13 cellular contexts compared by ENCODE assay signal in genomic region chr1:9466780-9467755, GRCh38.
DNase-seq lines count a peak whose midpoint lies in the region; ATAC-seq, FAIRE-seq and TF ChIP-seq lines count a peak whose summit lies in the region.
"Had no signal": no experiment of that assay in that cellular context is flagged by ENCODE, and none has a peak within 500 bp of the region (broad histone marks: within the 10 kb centered on the region; RNA-seq: fewer than 3 reads in every experiment).

No MANE protein-coding gene starts in this region.

- H3K4me3 Mint-ChIP-seq in astrocyte (ENCODE audit: unreplicated experiment) = no peak overlapping the region
- H3K4me3 Mint-ChIP-seq in endothelial cell (ENCODE audit: unreplicated experiment) = no peak overlapping the region
- H3K4me3 Mint-ChIP-seq: activated T-helper 1 cell treated with anti-CD3 and anti-CD28 coated beads, Interleukin-12 subunit alpha, Interleukin-12 subunit beta, Interleukin-2, Interleukin-4 antibody, amounts not matched to agents 30 ng/mL and 10 ng/mL and 1 ng/mL, durations not matched to agents 14 hours and 24 hours and 36 hours; WTC11 had no signal

- no peaks in the 10 kb centered on the region for H3K9me3 Mint-ChIP-seq in astrocyte (ENCODE audit: unreplicated experiment)
- H3K9me3 Mint-ChIP-seq in endothelial cell (ENCODE audit: unreplicated experiment) = no peaks in the 10 kb centered on the region
- H3K9me3 Mint-ChIP-seq: activated T-helper 1 cell treated with anti-CD3 and anti-CD28 coated beads, Interleukin-12 subunit alpha, Interleukin-12 subunit beta, Interleukin-2, Interleukin-4 antibody, amounts not matched to agents 30 ng/mL and 10 ng/mL and 1 ng/mL, durations not matched to agents 14 hours and 24 hours and 36 hours; WTC11 had no signal

- no peaks in the 10 kb centered on the region for H3K4me1 Mint-ChIP-seq in astrocyte (ENCODE audit: low read depth, unreplicated experiment)
- H3K4me1 Mint-ChIP-seq in endothelial cell (ENCODE audit: unreplicated experiment) = no peaks in the 10 kb centered on the region
- H3K4me1 Mint-ChIP-seq: WTC11 had no signal

- peak overlapping the region; percentile 47 for H2AFZ ChIP-seq in astrocyte (ENCODE audit: low read depth, low read length)

- peak overlapping the region; percentile 20 for H3K4me2 ChIP-seq in astrocyte (ENCODE audit: low read length)

- no peaks in the 10 kb centered on the region for H4K20me1 ChIP-seq in astrocyte (ENCODE audit: insufficient read depth, low read length)

- TF ChIP-seq CTCF in astrocyte (IDR thresholded peaks at IDR 0.05; ENCODE audit: insufficient read depth, low read depth, low read length) (no peak), prostate gland (IDR thresholded peaks at IDR 0.05) (no peak), endothelial cell (IDR thresholded peaks at IDR 0.05; ENCODE audit: unreplicated experiment) (no peak)

- 31% methylated on average over 29 of the region's 29 CpGs for WGBS in prostate gland

- ATAC-seq in left ventricle myocardium superior = peak; percentile 87
- ATAC-seq: WTC11 had no signal

- H3K27ac ChIP-seq in astrocyte (ENCODE audit: low read depth, low read length) = no peak overlapping the region
- peak overlapping the region; percentile 34 to 63 for H3K27ac ChIP-seq in prostate gland
- H3K27ac ChIP-seq: cardiac muscle cell had no signal

- peaks cover 8% of the 10 kb centered on the region for H3K27me3 ChIP-seq in astrocyte (ENCODE audit: insufficient read depth, low read length)
- no peaks in the 10 kb centered on the region for H3K27me3 ChIP-seq in prostate gland (replicated peaks; ENCODE audit: insufficient read depth)
- H3K27me3 ChIP-seq: cardiac muscle cell had no signal

- no peak for FAIRE-seq in astrocyte (lab: Jason Lieb, UNC)

- no peak overlapping the region for H3K9ac ChIP-seq in astrocyte (ENCODE audit: low read length)

- TF ChIP-seq POLR2A in prostate gland (IDR thresholded peaks at IDR 0.05) = no peak

- H3K36me3 Mint-ChIP-seq in astrocyte (ENCODE audit: low read depth, unreplicated experiment) (no peaks in the 10 kb centered on the region), endothelial cell (ENCODE audit: low read depth, unreplicated experiment) (no peaks in the 10 kb centered on the region)
- H3K36me3 Mint-ChIP-seq: WTC11 had no signal

- no peak overlapping the region for H3K27ac Mint-ChIP-seq in astrocyte (ENCODE audit: unreplicated experiment)
- no peak overlapping the region for H3K27ac Mint-ChIP-seq in endothelial cell (ENCODE audit: unreplicated experiment)
- H3K27ac Mint-ChIP-seq: activated T-helper 1 cell treated with anti-CD3 and anti-CD28 coated beads, Interleukin-12 subunit alpha, Interleukin-12 subunit beta, Interleukin-2, Interleukin-4 antibody, amounts not matched to agents 30 ng/mL and 10 ng/mL and 1 ng/mL, durations not matched to agents 14 hours and 24 hours and 36 hours; WTC11 had no signal

- H3K4me1 ChIP-seq in astrocyte (ENCODE audit: insufficient read depth, low read length) (peaks cover 5% of the 10 kb centered on the region), prostate gland (replicated peaks) (peaks cover 10% of the 10 kb centered on the region)

- H3K4me3 ChIP-seq in astrocyte (ENCODE audit: insufficient read depth, low read depth, low read length) (no peak overlapping the region), prostate gland (no peak overlapping the region)
- H3K4me3 ChIP-seq: cardiac muscle cell had no signal

- H3K9me3 ChIP-seq in astrocyte (ENCODE audit: insufficient read depth, low read depth, low read length) = no peaks in the 10 kb centered on the region
- no peaks in the 10 kb centered on the region for H3K9me3 ChIP-seq in prostate gland

- H3K79me2 ChIP-seq in astrocyte (ENCODE audit: insufficient read depth, low read length) = no peaks in the 10 kb centered on the region

- intact Hi-C loops in left ventricle myocardium superior (cut with micrococcal nuclease) = no loop called here
- intact Hi-C loops in prostate gland (cut with DNase I) = no loop called here
- intact Hi-C loops in head of caudate nucleus (cut with DNase I) = no loop called here

- H3K27me3 Mint-ChIP-seq in astrocyte (ENCODE audit: low read depth, unreplicated experiment) (peaks cover 28% of the 10 kb centered on the region), endothelial cell (ENCODE audit: unreplicated experiment) (no peaks in the 10 kb centered on the region)

- no peaks in the 10 kb centered on the region for H3K36me3 ChIP-seq in astrocyte (ENCODE audit: insufficient read depth, low read length)
- H3K36me3 ChIP-seq in prostate gland = no peaks in the 10 kb centered on the region
- H3K36me3 ChIP-seq: cardiac muscle cell had no signal

- DNase-seq in D341Med (ENCODE audit: low spot score) (peak; percentile 4), astrocyte (ENCODE audit: low read depth) (no peak), left ventricle myocardium superior (no peak), prostate gland (ENCODE audit: low spot score) (peak; percentile 50), endothelial cell (ENCODE audit: low spot score) (no peak), occipital lobe (lab: John Stamatoyannopoulos, UW) (no peak), head of caudate nucleus (no peak), NCI-H82 treated with DMSO at 0.1 percent for 48 hours (lab: John Stamatoyannopoulos, UW; ENCODE audit: unreplicated experiment) (no peak)
- DNase-seq: AML-193, NCI-H69 had no signal

Comparison
In these comparisons a context has a peak if more than half of its experiments do, and no peak if none do; other contexts are left out.
1. DNase-seq: peak in D341Med (single experiment) and prostate gland (single experiment); none in astrocyte (single experiment), left ventricle myocardium superior (single experiment), endothelial cell (single experiment), occipital lobe (single experiment), head of caudate nucleus (0 of 42) and NCI-H82 treated with DMSO at 0.1 percent for 48 hours (single experiment).